1 cellular context compared by ENCODE assay signal in the genomic region with DNA sequence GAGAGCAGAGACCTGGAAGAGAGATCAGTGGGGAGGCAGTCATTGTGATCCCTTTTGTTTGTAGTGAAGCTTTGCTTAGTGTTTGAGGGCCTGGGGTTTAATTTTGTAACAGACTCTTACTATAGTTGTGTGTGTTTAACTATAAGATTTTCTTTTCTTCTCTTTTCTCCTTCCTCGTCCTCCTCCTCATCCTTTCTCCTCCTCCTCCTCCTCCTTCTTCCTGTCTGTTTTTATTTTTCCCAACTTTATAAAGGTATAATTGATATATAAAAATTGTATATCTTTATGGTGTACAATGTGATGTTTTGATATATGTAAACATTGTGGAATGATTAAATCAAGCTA.
TF ChIP-seq lines count a peak whose summit lies in the region.

No MANE protein-coding gene starts in this region.

TF ChIP-seq in liver, 16 proteins besides CTCF, POLR2A, EP300 and RAD21 (continued from another document):
- TF ChIP-seq, protein P1, sequence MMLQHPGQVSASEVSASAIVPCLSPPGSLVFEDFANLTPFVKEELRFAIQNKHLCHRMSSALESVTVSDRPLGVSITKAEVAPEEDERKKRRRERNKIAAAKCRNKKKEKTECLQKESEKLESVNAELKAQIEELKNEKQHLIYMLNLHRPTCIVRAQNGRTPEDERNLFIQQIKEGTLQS (IDR thresholded peaks at IDR 0.05), result no peak
- TF ChIP-seq RXRA (IDR thresholded peaks at IDR 0.05), result no peak
